ENCODE assay signal across 28 cellular contexts in genomic region chr2:195756218-195756941, GRCh38.
A peak's percentile ranks its signal among the peaks of the same experiment; 100 is the strongest.
DNase-seq lines count a peak whose midpoint lies in the region; ATAC-seq, FAIRE-seq and TF ChIP-seq lines count a peak whose summit lies in the region.
"Had no signal": no experiment of that assay in that cellular context is flagged by ENCODE, and none has a peak within 500 bp of the region (broad histone marks: within the 10 kb centered on the region; RNA-seq: fewer than 3 reads in every experiment).

No MANE protein-coding gene starts in this region.

- POLR2A ChIA-PET in A549 (lab: Yijun Ruan, JAX), result no interaction called here

- FAIRE-seq in A549 (lab: Jason Lieb, UNC) (no peak), HTR-8/SVneo (lab: Jason Lieb, UNC) (no peak)
- FAIRE-seq: A204.1, HepG2 had no signal

- H3K36me3 ChIP-seq in brain microvascular endothelial cell (replicated peaks) (no peaks in the 10 kb centered on the region), gastroesophageal sphincter (no peaks in the 10 kb centered on the region)
- H3K36me3 ChIP-seq: ascending aorta, heart left ventricle had no signal

- H3K9me3 ChIP-seq in A549 (no peaks in the 10 kb centered on the region), gastroesophageal sphincter (no peaks in the 10 kb centered on the region)

- H3K4me2 ChIP-seq in A549, result peak overlapping the region; percentile 63

- CTCF ChIA-PET in A549 (lab: Yijun Ruan, JAX), result no interaction called here

- TF ChIP-seq POLR2A in A549 (IDR thresholded peaks at IDR 0.05; ENCODE audit: low read length) (no peak), gastroesophageal sphincter (IDR thresholded peaks at IDR 0.05) (no peak)

- H3K4me3 ChIP-seq in A549, result no peak overlapping the region
- no peak overlapping the region for H3K4me3 ChIP-seq in brain microvascular endothelial cell (ENCODE audit: low read depth, low read length)
- no peak overlapping the region for H3K4me3 ChIP-seq in gastroesophageal sphincter
- H3K4me3 ChIP-seq: ascending aorta, dorsolateral prefrontal cortex, heart left ventricle had no signal

- TF ChIP-seq RAD21 in A549 (conservative IDR thresholded peaks at IDR 0.05 in 1 of 2, IDR thresholded peaks at IDR 0.05 in 1 of 2), result no peak

- H3K27me3 ChIP-seq in brain microvascular endothelial cell (replicated peaks) (no peaks in the 10 kb centered on the region), gastroesophageal sphincter (no peaks in the 10 kb centered on the region)
- H3K27me3 ChIP-seq: ascending aorta, dorsolateral prefrontal cortex, heart left ventricle had no signal

- H3K27ac ChIP-seq in A549, result 0 out of 6 replicates have a peak overlapping the region, but pooled peaks of 1 of the 2 experiments have one; percentile 26
- peak overlapping the region; percentile 72 for H3K27ac ChIP-seq in epithelial cell of prostate
- H3K27ac ChIP-seq in brain microvascular endothelial cell, result no peak overlapping the region
- H3K27ac ChIP-seq in gastroesophageal sphincter, result no peak overlapping the region
- H3K27ac ChIP-seq: ascending aorta, dorsolateral prefrontal cortex, heart left ventricle had no signal

- H3K4me1 ChIP-seq in A549 (peaks cover 12% of the 10 kb centered on the region), gastroesophageal sphincter (no peaks in the 10 kb centered on the region)
- H3K4me1 ChIP-seq: ascending aorta, heart left ventricle had no signal

- TF ChIP-seq CTCF in A549 (IDR thresholded peaks at IDR 0.05) (no peak), brain microvascular endothelial cell (IDR thresholded peaks at IDR 0.05; ENCODE audit: low read depth, low read length, missing control alignments) (no peak), gastroesophageal sphincter (IDR thresholded peaks at IDR 0.05) (no peak)

- in situ Hi-C loops in brain microvascular endothelial cell (cut with HindIII; ENCODE audit: low pct_ligation_motif_present, low sequenced_read_pairs), result no loop called here

- DNase-seq in A549 (ENCODE audit: low read depth in 1 of 2, low spot score in 1 of 2) (no peak), HPDE6-E6E7 (ENCODE audit: extremely low spot score) (peak; percentile 28), RPMI7951 (ENCODE audit: low read depth) (peak; percentile 19), epithelial cell of prostate (ENCODE audit: low read depth, low spot score) (peak; percentile 22), brain microvascular endothelial cell (no peak), COLO668 (lab: John Stamatoyannopoulos, UW; ENCODE audit: unreplicated experiment) (no peak), HTR-8/SVneo (ENCODE audit: insufficient read length, low spot score) (no peak)
- DNase-seq: activated CD4-positive, CD25-positive, alpha-beta regulatory T cell treated with anti-CD3 and anti-CD28 coated beads, Interleukin-2, amount 50 U/mL, for 72 hours; activated CD8-positive, alpha-beta T cell treated with anti-CD3 and anti-CD28 coated beads, Interleukin-2, amount 10 ng/mL, durations not matched to agents 7 days and 5 days; activated effector memory CD4-positive, alpha-beta T cell treated with Interleukin-2 at 50 U/mL for 16 hours; activated naive CD8-positive, alpha-beta T cell treated with anti-CD3 and anti-CD28 coated beads for 36 hours; CD4-positive, alpha-beta memory T cell; DMS153; dorsolateral prefrontal cortex; heart left ventricle; NCI-H1105 treated with DMSO at 0.1 percent for 48 hours; NCI-H2081; NCI-H345; posterior cingulate gyrus; stimulated activated CD4-positive, alpha-beta T cell treated with anti-CD3 and anti-CD28 coated beads, Interleukin-12 subunit alpha, Interleukin-12 subunit beta, amount 100 ng/mL, for 4 hours; stimulated activated CD4-positive, alpha-beta T cell treated with anti-CD3 and anti-CD28 coated beads, Interleukin-4, amount 100 ng/mL, for 1 hour; T-helper 2 cell had no signal

- no peak for TF ChIP-seq EP300 in A549 (IDR thresholded peaks at IDR 0.05)
- no peak for TF ChIP-seq EP300 in gastroesophageal sphincter (IDR thresholded peaks at IDR 0.05)

- no peak for ATAC-seq in A549
- no peak for ATAC-seq in gastroesophageal sphincter
- ATAC-seq: activated CD8-positive, alpha-beta T cell treated with anti-CD3 and anti-CD28 coated beads, Interleukin-2, amount 10 ng/mL, durations not matched to agents 7 days and 5 days; heart left ventricle; HepG2; sciatic nerve; stimulated activated effector memory CD8-positive, alpha-beta T cell treated with anti-CD3 and anti-CD28 coated beads, Interleukin-12 subunit alpha, Interleukin-12 subunit beta, amount 100 ng/mL, for 72 hours had no signal

- WGBS in A549 (ENCODE audit: missing lambda C conversion rate), result 35% methylated on average over 7 of the region's 7 CpGs
- WGBS in gastroesophageal sphincter (ENCODE audit: low coverage in 1 of 2), 2 donors, result 93 to 100% methylated on average over 2 to 6 of the region's 7 CpGs

TF ChIP-seq in A549, 52 proteins besides CTCF, POLR2A, EP300 and RAD21:
- TF ChIP-seq CHD2 (IDR thresholded peaks at IDR 0.05; ENCODE audit: low read length, partially characterized antibody) (no peak), ATOH8 (CRISPR knock-in tag; IDR thresholded peaks at IDR 0.05; ENCODE audit: low read depth) (no peak), FOSL2 (IDR thresholded peaks at IDR 0.05) (0 out of 2 replicates have a peak, but pooled peaks have one; percentile 35), FOSL2 (CRISPR knock-in tag; IDR thresholded peaks at IDR 0.05) (peak; percentile 67; the same call in 1 of the 2 replicates), JUNB (IDR thresholded peaks at IDR 0.05) (peak; percentile 38)

Comparison
In these comparisons a context has a peak if more than half of its experiments do, and no peak if none do; other contexts are left out.
1. DNase-seq: peak in HPDE6-E6E7 (single experiment), RPMI7951 (single experiment) and epithelial cell of prostate (single experiment); none in A549 (0 of 2), brain microvascular endothelial cell (single experiment), COLO668 (single experiment) and HTR-8/SVneo (single experiment).